Comparison of ENCODE assay signal across 2 cellular contexts in the genomic region with DNA sequence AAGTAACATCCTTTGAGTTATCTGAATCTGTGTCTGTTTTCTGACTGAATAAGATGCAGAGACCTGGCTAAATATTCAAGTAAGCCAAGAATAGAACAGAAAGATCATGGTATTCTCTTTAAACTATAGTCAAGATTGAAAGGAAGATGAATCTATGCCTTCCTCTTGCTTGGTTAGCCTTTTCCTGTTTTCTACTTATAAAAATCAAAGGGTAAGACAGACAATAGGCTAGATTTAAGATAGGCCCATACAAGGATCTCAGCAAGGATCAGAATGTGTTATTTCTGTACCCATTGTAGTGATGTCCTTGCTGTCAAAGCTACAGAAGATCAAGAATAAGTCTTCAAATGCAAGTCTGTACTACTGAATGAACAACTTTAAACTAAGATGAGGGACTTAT.
TF ChIP-seq lines count a peak whose summit lies in the region.

No MANE protein-coding gene starts in this region.

TF ChIP-seq in endothelial cell of umbilical vein, 7 proteins besides CTCF, POLR2A, EP300 and RAD21:
- TF ChIP-seq JUN (IDR thresholded peaks at IDR 0.05; ENCODE audit: borderline replicate concordance, insufficient read depth, insufficient read length, low read depth) (no peak), FOS (IDR thresholded peaks at IDR 0.05; ENCODE audit: borderline replicate concordance, insufficient read depth, low read length) (no peak)
TF ChIP-seq in endothelial cell of umbilical vein: peak in this region for 0.

TF ChIP-seq in HepG2, 621 proteins besides CTCF, POLR2A, EP300 and RAD21:
- TF ChIP-seq MTA3 (CRISPR knock-in tag; IDR thresholded peaks at IDR 0.05) = no peak
- TF ChIP-seq CBX2 (IDR thresholded peaks at IDR 0.05; ENCODE audit: low read depth, low read length) = no peak
- no peak for TF ChIP-seq CBX2 (CRISPR knock-in tag; IDR thresholded peaks at IDR 0.05; ENCODE audit: low read depth)
- no peak for TF ChIP-seq ATF3 (CRISPR knock-in tag; IDR thresholded peaks at IDR 0.05)
- TF ChIP-seq RBFOX2 (IDR thresholded peaks at IDR 0.05; ENCODE audit: low read depth, low read length) = no peak
- no peak for TF ChIP-seq FLYWCH1 (CRISPR knock-in tag; IDR thresholded peaks at IDR 0.05)
- no peak for TF ChIP-seq ZFP41 (CRISPR knock-in tag; IDR thresholded peaks at IDR 0.05; ENCODE audit: borderline replicate concordance)
- TF ChIP-seq PHB2 (IDR thresholded peaks at IDR 0.05; ENCODE audit: partially characterized antibody) = no peak
- TF ChIP-seq ZNF496 (CRISPR knock-in tag; IDR thresholded peaks at IDR 0.05; ENCODE audit: insufficient replicate concordance) = no peak
- TF ChIP-seq ZMAT3 (CRISPR knock-in tag; conservative IDR thresholded peaks at IDR 0.05) = no peak
- no peak for TF ChIP-seq ZSCAN20 (CRISPR knock-in tag; IDR thresholded peaks at IDR 0.05; ENCODE audit: borderline replicate concordance)
- no peak for TF ChIP-seq ZBTB26 (CRISPR knock-in tag; IDR thresholded peaks at IDR 0.05; ENCODE audit: borderline replicate concordance)
- no peak for TF ChIP-seq FOXJ3 (CRISPR knock-in tag; IDR thresholded peaks at IDR 0.05; ENCODE audit: borderline replicate concordance)
- TF ChIP-seq, protein P1, sequence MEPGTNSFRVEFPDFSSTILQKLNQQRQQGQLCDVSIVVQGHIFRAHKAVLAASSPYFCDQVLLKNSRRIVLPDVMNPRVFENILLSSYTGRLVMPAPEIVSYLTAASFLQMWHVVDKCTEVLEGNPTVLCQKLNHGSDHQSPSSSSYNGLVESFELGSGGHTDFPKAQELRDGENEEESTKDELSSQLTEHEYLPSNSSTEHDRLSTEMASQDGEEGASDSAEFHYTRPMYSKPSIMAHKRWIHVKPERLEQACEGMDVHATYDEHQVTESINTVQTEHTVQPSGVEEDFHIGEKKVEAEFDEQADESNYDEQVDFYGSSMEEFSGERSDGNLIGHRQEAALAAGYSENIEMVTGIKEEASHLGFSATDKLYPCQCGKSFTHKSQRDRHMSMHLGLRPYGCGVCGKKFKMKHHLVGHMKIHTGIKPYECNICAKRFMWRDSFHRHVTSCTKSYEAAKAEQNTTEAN (CRISPR knock-in tag; conservative IDR thresholded peaks at IDR 0.05) = no peak
TF ChIP-seq in HepG2: peak in this region for 0.
